ENCODE assay signal across 1 cellular context in the genomic region with DNA sequence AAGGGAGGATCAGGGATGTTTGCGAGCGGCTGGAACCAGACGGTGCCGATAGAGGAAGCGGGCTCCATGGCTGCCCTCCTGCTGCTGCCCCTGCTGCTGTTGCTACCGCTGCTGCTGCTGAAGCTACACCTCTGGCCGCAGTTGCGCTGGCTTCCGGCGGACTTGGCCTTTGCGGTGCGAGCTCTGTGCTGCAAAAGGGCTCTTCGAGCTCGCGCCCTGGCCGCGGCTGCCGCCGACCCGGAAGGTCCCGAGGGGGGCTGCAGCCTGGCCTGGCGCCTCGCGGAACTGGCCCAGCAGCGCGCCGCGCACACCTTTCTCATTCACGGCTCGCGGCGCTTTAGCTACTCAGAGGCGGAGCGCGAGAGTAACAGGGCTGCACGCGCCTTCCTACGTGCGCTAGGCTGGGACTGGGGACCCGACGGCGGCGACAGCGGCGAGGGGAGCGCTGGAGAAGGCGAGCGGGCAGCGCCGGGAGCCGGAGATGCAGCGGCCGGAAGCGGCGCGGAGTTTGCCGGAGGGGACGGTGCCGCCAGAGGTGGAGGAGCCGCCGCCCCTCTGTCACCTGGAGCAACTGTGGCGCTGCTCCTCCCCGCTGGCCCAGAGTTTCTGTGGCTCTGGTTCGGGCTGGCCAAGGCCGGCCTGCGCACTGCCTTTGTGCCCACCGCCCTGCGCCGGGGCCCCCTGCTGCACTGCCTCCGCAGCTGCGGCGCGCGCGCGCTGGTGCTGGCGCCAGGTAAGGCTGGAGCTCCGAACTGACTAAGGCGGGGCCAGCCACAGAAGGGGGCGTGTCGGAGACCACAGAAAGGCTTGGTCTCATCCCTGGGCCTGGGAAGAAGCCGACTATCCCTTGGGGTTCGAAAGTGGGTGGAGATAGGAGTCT.
TF ChIP-seq lines count a peak whose summit lies in the region.

No MANE protein-coding gene starts in this region.

TF ChIP-seq in H1, 55 proteins besides CTCF, POLR2A, EP300 and RAD21:
- TF ChIP-seq KDM4A (IDR thresholded peaks at IDR 0.05; ENCODE audit: low read depth, low read length, severe bottlenecking) = peak; percentile 85
- TF ChIP-seq POLR2AphosphoS5 (IDR thresholded peaks at IDR 0.05; ENCODE audit: low read depth, low read length) = peak; percentile 79
- TF ChIP-seq SIRT6 (IDR thresholded peaks at IDR 0.05; ENCODE audit: low read length) = no peak
- peak; percentile 61; the same call in 1 of the 2 replicates for TF ChIP-seq JUN (IDR thresholded peaks at IDR 0.05; ENCODE audit: low read depth, low read length)
- TF ChIP-seq TEAD4 (IDR thresholded peaks at IDR 0.05; ENCODE audit: low read depth, low read length) = no peak
- peak in 1 of 2 experiments; percentile 70; a peak in 2 of 4 replicates for TF ChIP-seq SIN3A (conservative IDR thresholded peaks at IDR 0.05 in 1 of 2, IDR thresholded peaks at IDR 0.05 in 1 of 2; ENCODE audit: low read depth in 1 of 2, low read length in 2 of 2)
- peak; percentile 23; the same call in 1 of the 2 replicates for TF ChIP-seq GABPA (IDR thresholded peaks at IDR 0.05; ENCODE audit: borderline replicate concordance, insufficient read depth, low read length)
- peak; percentile 19; the same call in 1 of the 2 replicates for TF ChIP-seq NRF1 (IDR thresholded peaks at IDR 0.05; ENCODE audit: low read depth, low read length)
- peak; percentile 76 for TF ChIP-seq PHF8 (conservative IDR thresholded peaks at IDR 0.05; ENCODE audit: low read depth, low read length)
- peak; percentile 75 for TF ChIP-seq TBP (IDR thresholded peaks at IDR 0.05; ENCODE audit: low read depth, low read length)
- peak; percentile 63 for TF ChIP-seq ASH2L (IDR thresholded peaks at IDR 0.05; ENCODE audit: low read length)
- TF ChIP-seq TAF7 (optimal IDR thresholded peaks at IDR 0.05; ENCODE audit: borderline replicate concordance, low read depth, low read length) = peak; percentile 39
- 0 out of 2 replicates have a peak, but pooled peaks have one; percentile 38 for TF ChIP-seq RBBP5 (IDR thresholded peaks at IDR 0.05; ENCODE audit: borderline replicate concordance, low read depth, low read length)
- peak; percentile 90 for TF ChIP-seq TAF1 (IDR thresholded peaks at IDR 0.05; ENCODE audit: low read depth, low read length)
- TF ChIP-seq, protein P1, sequence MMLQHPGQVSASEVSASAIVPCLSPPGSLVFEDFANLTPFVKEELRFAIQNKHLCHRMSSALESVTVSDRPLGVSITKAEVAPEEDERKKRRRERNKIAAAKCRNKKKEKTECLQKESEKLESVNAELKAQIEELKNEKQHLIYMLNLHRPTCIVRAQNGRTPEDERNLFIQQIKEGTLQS (IDR thresholded peaks at IDR 0.05; ENCODE audit: insufficient read depth, low read depth, low read length) = no peak
